In genomic region chr3:37571269-37571668, GRCh38 we compare ENCODE assay signal across 18 cellular contexts.
A peak's percentile ranks its signal among the peaks of the same experiment; 100 is the strongest.
DNase-seq lines count a peak whose midpoint lies in the region; FAIRE-seq and TF ChIP-seq lines count a peak whose summit lies in the region.
"Had no signal": no experiment of that assay in that cellular context is flagged by ENCODE, and none has a peak within 500 bp of the region (broad histone marks: within the 10 kb centered on the region; RNA-seq: fewer than 3 reads in every experiment).

No MANE protein-coding gene starts in this region.

- no peak for FAIRE-seq in urothelium cell line (lab: Jason Lieb, UNC)
- FAIRE-seq: endometrium, GM12892, islet of Langerhans had no signal

- in situ Hi-C loops in brain microvascular endothelial cell (cut with HindIII; ENCODE audit: low pct_ligation_motif_present, low sequenced_read_pairs) (no loop called here), GM13977 (cut with MboI; ENCODE audit: low pct_unique_long_range_greater_than_20kb, low sequenced_read_pairs, unreplicated experiment) (no loop called here)

- no peak overlapping the region for H3K27ac ChIP-seq in brain microvascular endothelial cell
- no peak overlapping the region for H3K27ac ChIP-seq in substantia nigra (ENCODE audit: low read depth, low read length, poor library complexity, severe bottlenecking)
- H3K27ac ChIP-seq: stomach had no signal

- H3K27me3 ChIP-seq in BJ (ENCODE audit: control insufficient read depth, insufficient read depth, low read length) (no peaks in the 10 kb centered on the region), brain microvascular endothelial cell (replicated peaks) (no peaks in the 10 kb centered on the region)
- H3K27me3 ChIP-seq: stomach had no signal

- DNase-seq in BJ (ENCODE audit: low read depth) (no peak), LNCaP clone FGC (ENCODE audit: low read depth) (no peak), brain microvascular endothelial cell (no peak), iris pigment epithelial cell (ENCODE audit: low read depth) (peak; percentile 10), NCI-H2196 treated with DMSO at 0.1 percent for 48 hours (lab: John Stamatoyannopoulos, UW; ENCODE audit: unreplicated experiment) (no peak), substantia nigra (lab: John Stamatoyannopoulos, UW) (no peak), GM13977 (ENCODE audit: low spot score) (no peak), urothelium cell line (ENCODE audit: low spot score) (no peak)
- DNase-seq: activated CD8-positive, alpha-beta memory T cell treated with anti-CD3 and anti-CD28 coated beads, Interleukin-2, amount 50 U/mL, for 4 hours; activated naive CD4-positive, alpha-beta T cell treated with anti-CD3 and anti-CD28 coated beads for 36 hours; KG1; NCI-H1436; NCI-H446 treated with DMSO at 0.1 percent for 48 hours; PC-3; stomach had no signal

- POLR2A ChIA-PET in BJ (lab: Charles Lee) = no interaction called here

- H3K36me3 ChIP-seq in BJ (ENCODE audit: control insufficient read depth, insufficient read depth, low read length) (no peaks in the 10 kb centered on the region), brain microvascular endothelial cell (replicated peaks) (no peaks in the 10 kb centered on the region)

- TF ChIP-seq CTCF in BJ (IDR thresholded peaks at IDR 0.05; ENCODE audit: insufficient read depth, low read depth, low read length) = 0 out of 2 replicates have a peak, but pooled peaks have one; percentile 2
- peak; percentile 18; the same call in 1 of the 2 replicates for TF ChIP-seq CTCF in LNCaP clone FGC (IDR thresholded peaks at IDR 0.05; ENCODE audit: control insufficient read depth, extremely low read depth, insufficient read depth)
- TF ChIP-seq CTCF in brain microvascular endothelial cell (IDR thresholded peaks at IDR 0.05; ENCODE audit: low read depth, low read length, missing control alignments) = peak; percentile 35
- no peak for TF ChIP-seq CTCF in GM13977 (IDR thresholded peaks at IDR 0.05; ENCODE audit: extremely low read depth, insufficient read depth, missing control alignments)

- H3K4me3 ChIP-seq in BJ (ENCODE audit: low read depth, low read length) (no peak overlapping the region), LNCaP clone FGC (ENCODE audit: low read depth, low read length) (no peak overlapping the region), brain microvascular endothelial cell (ENCODE audit: low read depth, low read length) (no peak overlapping the region)
- H3K4me3 ChIP-seq: stomach had no signal

- CTCF ChIA-PET in BJ (lab: Yijun Ruan, JAX) = interaction anchor here (1.5 kb wide), 1 partner anchor 108 kb away, joined by 3 read pairs; no protein-coding TSS in a partner anchor
